ENCODE assay signal across 1 cellular context in the genomic region with DNA sequence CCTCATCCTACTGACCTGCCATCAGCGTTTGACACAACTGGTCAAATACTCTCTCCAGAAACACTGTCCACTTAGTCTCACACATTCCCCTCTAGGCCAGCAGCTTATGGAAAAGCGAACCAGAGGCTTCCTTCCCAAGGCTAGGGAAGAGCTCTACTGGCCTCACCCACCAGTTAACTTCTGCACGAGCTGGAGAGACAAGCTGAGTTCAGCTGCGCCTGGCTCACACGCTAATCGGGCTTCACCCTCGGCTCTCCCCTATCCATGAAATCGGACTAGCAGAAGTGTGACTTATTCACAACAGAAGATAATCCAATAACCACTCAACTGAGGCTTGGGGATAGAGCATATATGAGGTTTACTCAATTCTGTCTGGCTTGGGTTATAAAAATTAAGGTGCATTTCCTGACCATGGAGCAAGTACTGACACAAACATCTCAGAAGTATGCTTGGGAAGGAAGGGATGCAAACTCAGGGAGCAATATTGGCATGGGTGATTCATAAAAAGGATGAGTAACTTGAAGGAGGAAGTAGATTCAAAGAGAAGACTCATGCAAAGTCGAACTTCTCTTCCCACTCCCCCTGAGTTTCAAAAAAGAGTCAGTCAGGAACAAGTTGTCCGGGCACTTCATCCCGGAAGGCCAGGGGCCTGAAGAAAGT.
A peak's percentile ranks its signal among the peaks of the same experiment; 100 is the strongest.
TF ChIP-seq lines count a peak whose summit lies in the region.

No MANE protein-coding gene starts in this region.

TF ChIP-seq in IMR-90, 13 proteins besides CTCF, POLR2A, EP300 and RAD21:
- TF ChIP-seq MAFK (IDR thresholded peaks at IDR 0.05; ENCODE audit: low read depth, low read length) (0 out of 2 replicates have a peak, but pooled peaks have one; percentile 9), SMC3 (IDR thresholded peaks at IDR 0.05; ENCODE audit: low read depth, low read length) (no peak), FOS (IDR thresholded peaks at IDR 0.05; ENCODE audit: low read depth, low read length) (peak; percentile 78)
